1 cellular context compared by ENCODE assay signal in genomic region chr1:224113918-224114786, GRCh38.
A peak's percentile ranks its signal among the peaks of the same experiment; 100 is the strongest.
TF ChIP-seq lines count a peak whose summit lies in the region.

FBXO28 (plus strand) TSS chr1:224114111; CDS start chr1:224114130, 19 bp downstream.

TF ChIP-seq in H1, 55 proteins besides CTCF, POLR2A, EP300 and RAD21 (continued from another document):
- TF ChIP-seq SIRT6 (IDR thresholded peaks at IDR 0.05; ENCODE audit: low read length) = no peak
- TF ChIP-seq EGR1 (IDR thresholded peaks at IDR 0.05; ENCODE audit: borderline replicate concordance, low read depth, low read length) = no peak
- TF ChIP-seq HDAC6 (IDR thresholded peaks at IDR 0.05; ENCODE audit: low read depth, low read length) = no peak
- TF ChIP-seq GABPA (IDR thresholded peaks at IDR 0.05; ENCODE audit: borderline replicate concordance, insufficient read depth, low read length) = peak; percentile 97
- peak; percentile 98 for TF ChIP-seq RBBP5 (IDR thresholded peaks at IDR 0.05; ENCODE audit: borderline replicate concordance, low read depth, low read length)
- TF ChIP-seq MAFK (IDR thresholded peaks at IDR 0.05; ENCODE audit: low read depth, low read length) = no peak
- TF ChIP-seq BACH1 (IDR thresholded peaks at IDR 0.05; ENCODE audit: low read length) = no peak
- TF ChIP-seq, protein P1, sequence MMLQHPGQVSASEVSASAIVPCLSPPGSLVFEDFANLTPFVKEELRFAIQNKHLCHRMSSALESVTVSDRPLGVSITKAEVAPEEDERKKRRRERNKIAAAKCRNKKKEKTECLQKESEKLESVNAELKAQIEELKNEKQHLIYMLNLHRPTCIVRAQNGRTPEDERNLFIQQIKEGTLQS (IDR thresholded peaks at IDR 0.05; ENCODE audit: insufficient read depth, low read depth, low read length) = no peak
- no peak for TF ChIP-seq SAP30 (IDR thresholded peaks at IDR 0.05; ENCODE audit: insufficient read depth, insufficient replicate concordance, low read length)
- no peak for TF ChIP-seq BCL11A (IDR thresholded peaks at IDR 0.05; ENCODE audit: low read depth in 2 of 2, low read length in 2 of 2)
- peak; percentile 96 for TF ChIP-seq TAF7 (optimal IDR thresholded peaks at IDR 0.05; ENCODE audit: borderline replicate concordance, low read depth, low read length)
- TF ChIP-seq SRF (IDR thresholded peaks at IDR 0.05; ENCODE audit: low read depth, low read length) = no peak
- no peak for TF ChIP-seq CEBPB (IDR thresholded peaks at IDR 0.05; ENCODE audit: low read depth, low read length)
- TF ChIP-seq, protein P2, sequence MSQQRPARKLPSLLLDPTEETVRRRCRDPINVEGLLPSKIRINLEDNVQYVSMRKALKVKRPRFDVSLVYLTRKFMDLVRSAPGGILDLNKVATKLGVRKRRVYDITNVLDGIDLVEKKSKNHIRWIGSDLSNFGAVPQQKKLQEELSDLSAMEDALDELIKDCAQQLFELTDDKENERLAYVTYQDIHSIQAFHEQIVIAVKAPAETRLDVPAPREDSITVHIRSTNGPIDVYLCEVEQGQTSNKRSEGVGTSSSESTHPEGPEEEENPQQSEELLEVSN (IDR thresholded peaks at IDR 0.05) = no peak
- TF ChIP-seq TAF1 (IDR thresholded peaks at IDR 0.05; ENCODE audit: low read depth, low read length) = peak; percentile 99
- TF ChIP-seq, protein P3, sequence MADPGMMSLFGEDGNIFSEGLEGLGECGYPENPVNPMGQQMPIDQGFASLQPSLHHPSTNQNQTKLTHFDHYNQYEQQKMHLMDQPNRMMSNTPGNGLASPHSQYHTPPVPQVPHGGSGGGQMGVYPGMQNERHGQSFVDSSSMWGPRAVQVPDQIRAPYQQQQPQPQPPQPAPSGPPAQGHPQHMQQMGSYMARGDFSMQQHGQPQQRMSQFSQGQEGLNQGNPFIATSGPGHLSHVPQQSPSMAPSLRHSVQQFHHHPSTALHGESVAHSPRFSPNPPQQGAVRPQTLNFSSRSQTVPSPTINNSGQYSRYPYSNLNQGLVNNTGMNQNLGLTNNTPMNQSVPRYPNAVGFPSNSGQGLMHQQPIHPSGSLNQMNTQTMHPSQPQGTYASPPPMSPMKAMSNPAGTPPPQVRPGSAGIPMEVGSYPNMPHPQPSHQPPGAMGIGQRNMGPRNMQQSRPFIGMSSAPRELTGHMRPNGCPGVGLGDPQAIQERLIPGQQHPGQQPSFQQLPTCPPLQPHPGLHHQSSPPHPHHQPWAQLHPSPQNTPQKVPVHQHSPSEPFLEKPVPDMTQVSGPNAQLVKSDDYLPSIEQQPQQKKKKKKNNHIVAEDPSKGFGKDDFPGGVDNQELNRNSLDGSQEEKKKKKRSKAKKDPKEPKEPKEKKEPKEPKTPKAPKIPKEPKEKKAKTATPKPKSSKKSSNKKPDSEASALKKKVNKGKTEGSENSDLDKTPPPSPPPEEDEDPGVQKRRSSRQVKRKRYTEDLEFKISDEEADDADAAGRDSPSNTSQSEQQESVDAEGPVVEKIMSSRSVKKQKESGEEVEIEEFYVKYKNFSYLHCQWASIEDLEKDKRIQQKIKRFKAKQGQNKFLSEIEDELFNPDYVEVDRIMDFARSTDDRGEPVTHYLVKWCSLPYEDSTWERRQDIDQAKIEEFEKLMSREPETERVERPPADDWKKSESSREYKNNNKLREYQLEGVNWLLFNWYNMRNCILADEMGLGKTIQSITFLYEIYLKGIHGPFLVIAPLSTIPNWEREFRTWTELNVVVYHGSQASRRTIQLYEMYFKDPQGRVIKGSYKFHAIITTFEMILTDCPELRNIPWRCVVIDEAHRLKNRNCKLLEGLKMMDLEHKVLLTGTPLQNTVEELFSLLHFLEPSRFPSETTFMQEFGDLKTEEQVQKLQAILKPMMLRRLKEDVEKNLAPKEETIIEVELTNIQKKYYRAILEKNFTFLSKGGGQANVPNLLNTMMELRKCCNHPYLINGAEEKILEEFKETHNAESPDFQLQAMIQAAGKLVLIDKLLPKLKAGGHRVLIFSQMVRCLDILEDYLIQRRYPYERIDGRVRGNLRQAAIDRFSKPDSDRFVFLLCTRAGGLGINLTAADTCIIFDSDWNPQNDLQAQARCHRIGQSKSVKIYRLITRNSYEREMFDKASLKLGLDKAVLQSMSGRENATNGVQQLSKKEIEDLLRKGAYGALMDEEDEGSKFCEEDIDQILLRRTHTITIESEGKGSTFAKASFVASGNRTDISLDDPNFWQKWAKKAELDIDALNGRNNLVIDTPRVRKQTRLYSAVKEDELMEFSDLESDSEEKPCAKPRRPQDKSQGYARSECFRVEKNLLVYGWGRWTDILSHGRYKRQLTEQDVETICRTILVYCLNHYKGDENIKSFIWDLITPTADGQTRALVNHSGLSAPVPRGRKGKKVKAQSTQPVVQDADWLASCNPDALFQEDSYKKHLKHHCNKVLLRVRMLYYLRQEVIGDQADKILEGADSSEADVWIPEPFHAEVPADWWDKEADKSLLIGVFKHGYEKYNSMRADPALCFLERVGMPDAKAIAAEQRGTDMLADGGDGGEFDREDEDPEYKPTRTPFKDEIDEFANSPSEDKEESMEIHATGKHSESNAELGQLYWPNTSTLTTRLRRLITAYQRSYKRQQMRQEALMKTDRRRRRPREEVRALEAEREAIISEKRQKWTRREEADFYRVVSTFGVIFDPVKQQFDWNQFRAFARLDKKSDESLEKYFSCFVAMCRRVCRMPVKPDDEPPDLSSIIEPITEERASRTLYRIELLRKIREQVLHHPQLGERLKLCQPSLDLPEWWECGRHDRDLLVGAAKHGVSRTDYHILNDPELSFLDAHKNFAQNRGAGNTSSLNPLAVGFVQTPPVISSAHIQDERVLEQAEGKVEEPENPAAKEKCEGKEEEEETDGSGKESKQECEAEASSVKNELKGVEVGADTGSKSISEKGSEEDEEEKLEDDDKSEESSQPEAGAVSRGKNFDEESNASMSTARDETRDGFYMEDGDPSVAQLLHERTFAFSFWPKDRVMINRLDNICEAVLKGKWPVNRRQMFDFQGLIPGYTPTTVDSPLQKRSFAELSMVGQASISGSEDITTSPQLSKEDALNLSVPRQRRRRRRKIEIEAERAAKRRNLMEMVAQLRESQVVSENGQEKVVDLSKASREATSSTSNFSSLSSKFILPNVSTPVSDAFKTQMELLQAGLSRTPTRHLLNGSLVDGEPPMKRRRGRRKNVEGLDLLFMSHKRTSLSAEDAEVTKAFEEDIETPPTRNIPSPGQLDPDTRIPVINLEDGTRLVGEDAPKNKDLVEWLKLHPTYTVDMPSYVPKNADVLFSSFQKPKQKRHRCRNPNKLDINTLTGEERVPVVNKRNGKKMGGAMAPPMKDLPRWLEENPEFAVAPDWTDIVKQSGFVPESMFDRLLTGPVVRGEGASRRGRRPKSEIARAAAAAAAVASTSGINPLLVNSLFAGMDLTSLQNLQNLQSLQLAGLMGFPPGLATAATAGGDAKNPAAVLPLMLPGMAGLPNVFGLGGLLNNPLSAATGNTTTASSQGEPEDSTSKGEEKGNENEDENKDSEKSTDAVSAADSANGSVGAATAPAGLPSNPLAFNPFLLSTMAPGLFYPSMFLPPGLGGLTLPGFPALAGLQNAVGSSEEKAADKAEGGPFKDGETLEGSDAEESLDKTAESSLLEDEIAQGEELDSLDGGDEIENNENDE (IDR thresholded peaks at IDR 0.05; ENCODE audit: insufficient replicate concordance, low read length) = no peak
- no peak for TF ChIP-seq JUN (IDR thresholded peaks at IDR 0.05; ENCODE audit: low read depth, low read length)
- no peak for TF ChIP-seq ATF2 (IDR thresholded peaks at IDR 0.05; ENCODE audit: low read length)
- no peak for TF ChIP-seq ZNF274 (IDR thresholded peaks at IDR 0.05; ENCODE audit: borderline replicate concordance, extremely low read depth, low read length)
- TF ChIP-seq ASH2L (IDR thresholded peaks at IDR 0.05; ENCODE audit: low read length) = peak; percentile 97
- no peak for TF ChIP-seq NANOG (IDR thresholded peaks at IDR 0.05; ENCODE audit: insufficient read depth, low read depth, low read length, poor library complexity, severe bottlenecking)
- TF ChIP-seq RFX5 (IDR thresholded peaks at IDR 0.05; ENCODE audit: borderline replicate concordance, low read depth, low read length) = no peak
- peak; percentile 99 for TF ChIP-seq YY1 (IDR thresholded peaks at IDR 0.05; ENCODE audit: low read depth, low read length)
- peak; percentile 49 to 68; a peak in 1 of 4 replicates for TF ChIP-seq SIN3A (conservative IDR thresholded peaks at IDR 0.05 in 1 of 2, IDR thresholded peaks at IDR 0.05 in 1 of 2; ENCODE audit: low read depth in 1 of 2, low read length in 2 of 2)
- TF ChIP-seq RXRA (IDR thresholded peaks at IDR 0.05; ENCODE audit: insufficient read depth, low read depth, low read length) = no peak
- TF ChIP-seq MAX (IDR thresholded peaks at IDR 0.05) = no peak
- TF ChIP-seq CHD1 (IDR thresholded peaks at IDR 0.05; ENCODE audit: low read depth, low read length) = peak; percentile 46; the same call in 1 of the 2 replicates
- TF ChIP-seq PHF8 (conservative IDR thresholded peaks at IDR 0.05; ENCODE audit: low read depth, low read length) = peak; percentile 99
- TF ChIP-seq CREB1 (IDR thresholded peaks at IDR 0.05) = peak; percentile 92
- no peak for TF ChIP-seq TCF12 (IDR thresholded peaks at IDR 0.05; ENCODE audit: low read depth, low read length)
- no peak for TF ChIP-seq KDM1A (IDR thresholded peaks at IDR 0.05; ENCODE audit: borderline replicate concordance, low read length)
- no peak for TF ChIP-seq SIX5 (IDR thresholded peaks at IDR 0.05; ENCODE audit: low read depth, low read length)
- TF ChIP-seq SP4 (IDR thresholded peaks at IDR 0.05; ENCODE audit: low read length) = peak; percentile 66; the same call in 1 of the 2 replicates
